In genomic region chr6:155395339-155395738, GRCh38 we compare ENCODE assay signal across 1 cellular context.
TF ChIP-seq lines count a peak whose summit lies in the region.

No MANE protein-coding gene starts in this region.

TF ChIP-seq in HepG2, 621 proteins besides CTCF, POLR2A, EP300 and RAD21 (continued from another document):
- TF ChIP-seq, protein P1, sequence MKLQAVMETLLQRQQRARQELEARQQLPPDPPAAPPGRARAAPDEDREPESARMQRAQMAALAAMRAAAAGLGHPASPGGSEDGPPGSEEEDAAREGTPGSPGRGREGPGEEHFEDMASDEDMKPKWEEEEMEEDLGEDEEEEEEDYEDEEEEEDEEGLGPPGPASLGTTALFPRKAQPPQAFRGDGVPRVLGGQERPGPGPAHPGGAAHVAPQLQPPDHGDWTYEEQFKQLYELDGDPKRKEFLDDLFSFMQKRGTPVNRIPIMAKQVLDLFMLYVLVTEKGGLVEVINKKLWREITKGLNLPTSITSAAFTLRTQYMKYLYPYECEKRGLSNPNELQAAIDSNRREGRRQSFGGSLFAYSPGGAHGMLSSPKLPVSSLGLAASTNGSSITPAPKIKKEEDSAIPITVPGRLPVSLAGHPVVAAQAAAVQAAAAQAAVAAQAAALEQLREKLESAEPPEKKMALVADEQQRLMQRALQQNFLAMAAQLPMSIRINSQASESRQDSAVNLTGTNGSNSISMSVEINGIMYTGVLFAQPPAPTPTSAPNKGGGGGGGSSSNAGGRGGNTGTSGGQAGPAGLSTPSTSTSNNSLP (IDR thresholded peaks at IDR 0.05; ENCODE audit: low read depth, low read length), result peak; percentile 42; the same call in 1 of the 2 replicates
- no peak for TF ChIP-seq HMGXB4 (CRISPR knock-in tag; IDR thresholded peaks at IDR 0.05; ENCODE audit: borderline replicate concordance in 1 of 2, low read depth in 1 of 2)
- no peak for TF ChIP-seq ZFP82 (CRISPR knock-in tag; IDR thresholded peaks at IDR 0.05; ENCODE audit: borderline replicate concordance)
- no peak for TF ChIP-seq MEIS2 (CRISPR knock-in tag; IDR thresholded peaks at IDR 0.05)
- TF ChIP-seq RXRA (CRISPR knock-in tag; IDR thresholded peaks at IDR 0.05), result no peak
- no peak for TF ChIP-seq EED (CRISPR knock-in tag; IDR thresholded peaks at IDR 0.05)
- no peak for TF ChIP-seq ZSCAN30 (CRISPR knock-in tag; IDR thresholded peaks at IDR 0.05)
- peak; percentile 56; the same call in 1 of the 2 replicates for TF ChIP-seq NFIC (IDR thresholded peaks at IDR 0.05; ENCODE audit: low read length)
- no peak for TF ChIP-seq NFYB (CRISPR knock-in tag; IDR thresholded peaks at IDR 0.05)
